In the genomic region with DNA sequence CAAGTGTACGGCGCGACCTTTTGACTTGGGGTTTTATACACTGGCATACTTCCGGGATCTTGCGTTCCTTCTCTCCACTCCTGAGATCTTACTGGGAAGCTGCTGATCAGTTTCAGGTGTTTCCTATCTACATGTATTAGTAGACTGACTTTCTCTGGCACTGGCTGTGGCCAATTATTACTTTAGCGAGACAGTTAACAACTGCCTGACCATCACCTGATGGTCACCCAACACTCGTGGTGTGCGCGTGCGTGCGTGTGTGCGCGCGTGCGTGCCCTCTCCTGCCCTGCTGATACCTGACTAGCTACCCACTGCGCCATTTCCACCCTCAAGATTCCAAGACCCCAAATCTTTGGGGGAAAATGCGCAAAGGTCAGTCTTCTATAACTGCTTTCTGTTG, we compare ENCODE assay signal across 19 cellular contexts.
"Had no signal": no experiment of that assay in that cellular context is flagged by ENCODE, and none has a peak within 500 bp of the region (broad histone marks: within the 10 kb centered on the region; RNA-seq: fewer than 3 reads in every experiment).

No MANE protein-coding gene starts in this region.

- DNase-seq: activated CD4-positive, alpha-beta T cell treated with anti-CD3 and anti-CD28 coated beads for 48 hours; activated CD4-positive, alpha-beta T cell treated with anti-CD3 and anti-CD28 coated beads, Interleukin-2, amount 50 U/mL, for 4 hours; activated CD4-positive, CD25-positive, alpha-beta regulatory T cell treated with anti-CD3 and anti-CD28 coated beads, Interleukin-2, amount 50 U/mL, for 72 hours; activated CD8-positive, alpha-beta memory T cell treated with anti-CD3 and anti-CD28 coated beads, Interleukin-2, amount 50 U/mL, for 48 hours; activated CD8-positive, alpha-beta T cell treated with anti-CD3 and anti-CD28 coated beads, Interleukin-2, amount 10 ng/mL, durations not matched to agents 7 days and 5 days; activated naive CD4-positive, alpha-beta T cell treated with anti-CD3 and anti-CD28 coated beads, Interleukin-2, amount 50 U/mL, for 16 hours; activated naive CD8-positive, alpha-beta T cell treated with anti-CD3 and anti-CD28 coated beads, Interleukin-2, amount 10 ng/mL, durations not matched to agents 7 days and 5 days; activated T-cell treated with anti-CD3 and anti-CD28 coated beads, Interleukin-2, amount 50 U/mL, for 1 hour; adrenal gland; central memory CD4-positive, alpha-beta T cell; MM.1S; NCI-H1436; NCI-H1694 treated with DMSO at 0.1 percent for 48 hours; NCI-H510A; NK-92 treated with Interleukin-12 subunit alpha and Interleukin-12 subunit beta, amount 100 ng/mL, for 24 hours; SHP77 treated with DMSO at 0.1 percent for 48 hours; T-helper 17 cell; T-helper 9 cell had no signal

- H3K27me3 ChIP-seq: adrenal gland had no signal

- H3K36me3 ChIP-seq: adrenal gland had no signal

- H3K4me3 ChIP-seq: adrenal gland had no signal

- H3K4me1 ChIP-seq: adrenal gland had no signal

- ATAC-seq: activated CD8-positive, alpha-beta T cell treated with anti-CD3 and anti-CD28 coated beads, Interleukin-2, amount 10 ng/mL, durations not matched to agents 7 days and 5 days; T-helper 17 cell; WTC11 had no signal

- H3K9me3 ChIP-seq: adrenal gland had no signal

- H3K27ac ChIP-seq: adrenal gland had no signal
